8 cellular contexts compared by ENCODE assay signal in genomic region chr9:85900504-85901201, GRCh38. TPM values are rescaled to one million over a fixed set of nuclear protein-coding genes. Genes with fewer than 3 reads are reported as not detected.
A peak's percentile ranks its signal among the peaks of the same experiment; 100 is the strongest.
DNase-seq lines count a peak whose midpoint lies in the region; ATAC-seq and TF ChIP-seq lines count a peak whose summit lies in the region.

No MANE protein-coding gene starts in this region.

- intact Hi-C loops in A673 (cut with micrococcal nuclease; ENCODE audit: unreplicated experiment), result loop anchor here (2.0 kb wide), 1 partner anchor 76 kb away; no protein-coding TSS in a partner anchor

- no peaks in the 10 kb centered on the region for H3K36me3 ChIP-seq in A673 (ENCODE audit: insufficient read depth, low read length, poor library complexity, severe bottlenecking)

- H3K27me3 Mint-ChIP-seq in activated T-cell treated with anti-CD3 and anti-CD28 coated beads, Interleukin-2, amount 50 U/mL, for 72 hours (ENCODE audit: low read depth), result no peaks in the 10 kb centered on the region

- no peak overlapping the region for H3K4me3 Mint-ChIP-seq in activated T-cell treated with anti-CD3 and anti-CD28 coated beads, Interleukin-2, amount 50 U/mL, for 72 hours

- H3K4me3 ChIP-seq in A673 (ENCODE audit: low read depth, low read length, poor library complexity, severe bottlenecking), result no peak overlapping the region

- peak; percentile 59 for DNase-seq in A673 (ENCODE audit: low spot score)
- peak; percentile 2 for DNase-seq in NCI-H2227 (lab: John Stamatoyannopoulos, UW; ENCODE audit: unreplicated experiment)
- DNase-seq in activated T-cell treated with anti-CD3 and anti-CD28 coated beads, Interleukin-2, amount 50 U/mL, for 72 hours, result peak; percentile 40 to 52
- DNase-seq in iPS DF 4.7 (ENCODE audit: extremely low read depth, low spot score), result peak; percentile 58
- peak; percentile 2 for DNase-seq in stimulated activated CD8-positive, alpha-beta memory T cell treated with anti-CD3 and anti-CD28 coated beads, Interleukin-7, amount 100 ng/mL, for 24 hours (ENCODE audit: low read depth)
- no peak for DNase-seq in superior temporal gyrus (ENCODE audit: extremely low spot score)

- TF ChIP-seq CTCF in A673 (conservative IDR thresholded peaks at IDR 0.05; ENCODE audit: low read depth, low read length) (peak; percentile 75), GM12872 (IDR thresholded peaks at IDR 0.05; ENCODE audit: insufficient read depth, low read depth, low read length) (peak; percentile 83)

- H3K9me3 Mint-ChIP-seq in activated T-cell treated with anti-CD3 and anti-CD28 coated beads, Interleukin-2, amount 50 U/mL, for 72 hours, result no peaks in the 10 kb centered on the region

- H3K27ac ChIP-seq in A673 (ENCODE audit: low read depth, low read length, poor library complexity, severe bottlenecking), result no peak overlapping the region

- H3K4me1 Mint-ChIP-seq in activated T-cell treated with anti-CD3 and anti-CD28 coated beads, Interleukin-2, amount 50 U/mL, for 72 hours (ENCODE audit: low read depth), result no peaks in the 10 kb centered on the region

- H3K36me3 Mint-ChIP-seq in activated T-cell treated with anti-CD3 and anti-CD28 coated beads, Interleukin-2, amount 50 U/mL, for 72 hours (ENCODE audit: insufficient read depth in 2 of 2), result no peaks in the 10 kb centered on the region

- ATAC-seq in activated T-cell treated with anti-CD3 and anti-CD28 coated beads, Interleukin-2, amount 50 U/mL, for 72 hours (replicated peaks in 1 of 2), result no peak
- ATAC-seq in GM21723 (IDR thresholded peaks at IDR 0.05; ENCODE audit: unreplicated experiment), result no peak

- no peaks in the 10 kb centered on the region for H3K9me3 ChIP-seq in A673 (ENCODE audit: low read depth, low read length, poor library complexity, severe bottlenecking)

- no peaks in the 10 kb centered on the region for H3K4me1 ChIP-seq in A673 (ENCODE audit: insufficient read depth, low read length, poor library complexity, severe bottlenecking)

- H3K27me3 ChIP-seq in A673 (replicated peaks; ENCODE audit: insufficient read depth, low read depth, low read length, poor library complexity), result no peaks in the 10 kb centered on the region

- H3K27ac Mint-ChIP-seq in activated T-cell treated with anti-CD3 and anti-CD28 coated beads, Interleukin-2, amount 50 U/mL, for 72 hours, result no peak overlapping the region

- BruUV-seq in A673 (replicated peaks; lab: Mats Ljungman, UMichigan), result no TSS peak

- POLR2A ChIA-PET in A673 (lab: Charles Lee; ENCODE audit: low non-redundant PET), result no interaction called here

- CTCF ChIA-PET in A673 (lab: Charles Lee), result interaction anchor here (1.0 kb wide), 1 partner anchor 76 kb away, joined by 3 read pairs; no protein-coding TSS in a partner anchor

RNA-seq across cellular contexts. Expression of gene NAA35, which starts 40.3 kb away (rescaled TPM):
- total RNA-seq in A673 (2021), result 28.4 TPM in 2 replicates
- 10 to 100 TPM; 25.1 to 29.0 TPM for total RNA-seq in activated T-cell treated with anti-CD3 and anti-CD28 coated beads, Interleukin-2, amount 50 U/mL, for 72 hours
